In genomic region chr5:96961053-96961452, GRCh38 we compare ENCODE assay signal across 9 cellular contexts. TPM values are rescaled to one million over a fixed set of nuclear protein-coding genes. Genes with fewer than 3 reads are reported as not detected.
DNase-seq lines count a peak whose midpoint lies in the region; ATAC-seq and TF ChIP-seq lines count a peak whose summit lies in the region.
"Had no signal": no experiment of that assay in that cellular context is flagged by ENCODE, and none has a peak within 500 bp of the region (broad histone marks: within the 10 kb centered on the region; RNA-seq: fewer than 3 reads in every experiment).

No MANE protein-coding gene starts in this region.

- H3K36me3 ChIP-seq in upper lobe of right lung (no peaks in the 10 kb centered on the region), esophagus muscularis mucosa (no peaks in the 10 kb centered on the region), adrenal gland (replicated peaks in 1 of 2) (no peaks in the 10 kb centered on the region)

- H3K27ac ChIP-seq in upper lobe of right lung (no peak overlapping the region), esophagus muscularis mucosa (replicated peaks in 1 of 4) (no peak overlapping the region), adrenal gland (no peak overlapping the region)

- no peak for DNase-seq in activated naive CD4-positive, alpha-beta T cell treated with anti-CD3 and anti-CD28 coated beads, Interleukin-2, amount 10 ng/mL, durations not matched to agents 7 days and 5 days
- no peak for DNase-seq in activated naive CD4-positive, alpha-beta T cell treated with Interleukin-2 at 50 U/mL for 16 hours
- DNase-seq in SKM-1 (lab: John Stamatoyannopoulos, UW; ENCODE audit: unreplicated experiment): peak; percentile 60
- no peak for DNase-seq in upper lobe of right lung
- no peak for DNase-seq in stimulated activated CD4-positive, alpha-beta T cell treated with anti-CD3 and anti-CD28 coated beads, Interleukin-4, amount 100 ng/mL, for 1 hour
- DNase-seq in esophagus muscularis mucosa (ENCODE audit: extremely low spot score): no peak
- no peak for DNase-seq in adrenal gland

- WGBS in esophagus muscularis mucosa: 74% methylated on average over 1 of the region's 1 CpG
- 69 to 73% (median 72%) methylated on average over 1 of the region's 1 CpG for WGBS in adrenal gland, 4 donors

- ATAC-seq in HG03095 (IDR thresholded peaks at IDR 0.05; ENCODE audit: unreplicated experiment) (peak; percentile 48), upper lobe of right lung (peak; percentile 38)

- peaks cover 47% of the 10 kb centered on the region for H3K36me3 Mint-ChIP-seq in activated naive CD4-positive, alpha-beta T cell treated with anti-CD3 and anti-CD28 coated beads, Interleukin-2, amount 10 ng/mL, durations not matched to agents 7 days and 5 days

- no peak for TF ChIP-seq CTCF in upper lobe of right lung (IDR thresholded peaks at IDR 0.05)
- no peak for TF ChIP-seq CTCF in esophagus muscularis mucosa (IDR thresholded peaks at IDR 0.05)
- TF ChIP-seq CTCF in adrenal gland (IDR thresholded peaks at IDR 0.05): no peak

- no peaks in the 10 kb centered on the region for H3K27me3 Mint-ChIP-seq in activated naive CD4-positive, alpha-beta T cell treated with anti-CD3 and anti-CD28 coated beads, Interleukin-2, amount 10 ng/mL, durations not matched to agents 7 days and 5 days

- H3K4me1 ChIP-seq in upper lobe of right lung (peaks cover 42% of the 10 kb centered on the region), esophagus muscularis mucosa (peaks cover 31 to 37% (median 34%) of the 10 kb centered on the region in 4 donors), adrenal gland (replicated peaks in 1 of 2) (peaks cover 10 to 44% of the 10 kb centered on the region in 2 donors)

- H3K4me3 ChIP-seq in upper lobe of right lung (no peak overlapping the region), esophagus muscularis mucosa (no peak overlapping the region), adrenal gland (no peak overlapping the region)

- peak overlapping the region; percentile 91 for H3K27ac Mint-ChIP-seq in activated naive CD4-positive, alpha-beta T cell treated with anti-CD3 and anti-CD28 coated beads, Interleukin-2, amount 10 ng/mL, durations not matched to agents 7 days and 5 days
- H3K27ac Mint-ChIP-seq: nephron had no signal

- CTCF ChIA-PET in activated naive CD4-positive, alpha-beta T cell treated with anti-CD3 and anti-CD28 coated beads, Interleukin-2, amount 10 ng/mL, durations not matched to agents 7 days and 5 days (lab: Charles Lee): interaction anchor here (0.7 to 1.5 kb wide), 4 partner anchors 25 to 92 kb away, joined by 3 to 4 read pairs (median 4); partner anchors contain the start of gene LNPEP

- H3K27me3 ChIP-seq in upper lobe of right lung (no peaks in the 10 kb centered on the region), esophagus muscularis mucosa (no peaks in the 10 kb centered on the region), adrenal gland (no peaks in the 10 kb centered on the region)

- peak overlapping the region; percentile 50 for H3K4me3 Mint-ChIP-seq in activated naive CD4-positive, alpha-beta T cell treated with anti-CD3 and anti-CD28 coated beads, Interleukin-2, amount 10 ng/mL, durations not matched to agents 7 days and 5 days
- H3K4me3 Mint-ChIP-seq: nephron had no signal

- no peaks in the 10 kb centered on the region for H3K9me3 Mint-ChIP-seq in activated naive CD4-positive, alpha-beta T cell treated with anti-CD3 and anti-CD28 coated beads, Interleukin-2, amount 10 ng/mL, durations not matched to agents 7 days and 5 days
- H3K9me3 Mint-ChIP-seq: nephron had no signal

- peaks cover 84% of the 10 kb centered on the region for H3K4me1 Mint-ChIP-seq in activated naive CD4-positive, alpha-beta T cell treated with anti-CD3 and anti-CD28 coated beads, Interleukin-2, amount 10 ng/mL, durations not matched to agents 7 days and 5 days

- TF ChIP-seq EP300 in esophagus muscularis mucosa (IDR thresholded peaks at IDR 0.05): no peak

- no peaks in the 10 kb centered on the region for H3K9me3 ChIP-seq in upper lobe of right lung
- no peaks in the 10 kb centered on the region for H3K9me3 ChIP-seq in esophagus muscularis mucosa
- no peaks in the 10 kb centered on the region for H3K9me3 ChIP-seq in adrenal gland (replicated peaks in 1 of 3)

- no peak for TF ChIP-seq POLR2A in esophagus muscularis mucosa (IDR thresholded peaks at IDR 0.05; ENCODE audit: low read depth)
- no peak for TF ChIP-seq POLR2A in adrenal gland (IDR thresholded peaks at IDR 0.05)

- intact Hi-C loops in upper lobe of right lung (cut with DNase I): no loop called here
- intact Hi-C loops in esophagus muscularis mucosa (cut with DNase I): no loop called here
- intact Hi-C loops in adrenal gland (cut with DNase I): no loop called here

RNA-seq across cellular contexts. Expression of gene LNPEP, which starts 25.2 kb away (rescaled TPM):
- total RNA-seq in upper lobe of right lung: 50.6 TPM
- 10 to 100 TPM; 55.2 to 80.2 (median 65.6) TPM for total RNA-seq in esophagus muscularis mucosa
- total RNA-seq in adrenal gland: 10 to 100 TPM; 13.1 to 35.4 (median 22.2) TPM
- 1 to 10 TPM; 2.3 to 9.8 (median 3.2) TPM for polyA plus RNA-seq in adrenal gland
